11 cellular contexts compared by ENCODE assay signal in genomic region chr2:177342736-177343135, GRCh38.
"Had no signal": no experiment of that assay in that cellular context is flagged by ENCODE, and none has a peak within 500 bp of the region (broad histone marks: within the 10 kb centered on the region; RNA-seq: fewer than 3 reads in every experiment).

No MANE protein-coding gene starts in this region.

- H3K9me3 ChIP-seq: HAP-1 had no signal

- H3K4me1 ChIP-seq: HAP-1 had no signal

- H3K4me1 Mint-ChIP-seq: GM23338, H9 had no signal

- H3K4me3 Mint-ChIP-seq: GM23338, H9, HFFc6 had no signal

- H3K36me3 ChIP-seq: HAP-1 had no signal

- H3K4me3 ChIP-seq: GM23248, GM23338, HAP-1 had no signal

- H3K27ac Mint-ChIP-seq: GM23338, H9, HFFc6 had no signal

- H3K4me2 ChIP-seq: GM23338 had no signal

- FAIRE-seq: H1, H54 had no signal

- DNase-seq: GM23248, GOT3, H7, H9, HCEC 1CT, HFFc6 had no signal

- H2AFZ ChIP-seq: GM23248, GM23338 had no signal

- ATAC-seq: GM23338, HCT116 had no signal

- H3K27ac ChIP-seq: GM23248 had no signal

- H3K9me3 Mint-ChIP-seq: GM23338, H9, HFFc6 had no signal

- H3K9ac ChIP-seq: GM23248 had no signal
